ENCODE assay signal across 1 cellular context in the genomic region with DNA sequence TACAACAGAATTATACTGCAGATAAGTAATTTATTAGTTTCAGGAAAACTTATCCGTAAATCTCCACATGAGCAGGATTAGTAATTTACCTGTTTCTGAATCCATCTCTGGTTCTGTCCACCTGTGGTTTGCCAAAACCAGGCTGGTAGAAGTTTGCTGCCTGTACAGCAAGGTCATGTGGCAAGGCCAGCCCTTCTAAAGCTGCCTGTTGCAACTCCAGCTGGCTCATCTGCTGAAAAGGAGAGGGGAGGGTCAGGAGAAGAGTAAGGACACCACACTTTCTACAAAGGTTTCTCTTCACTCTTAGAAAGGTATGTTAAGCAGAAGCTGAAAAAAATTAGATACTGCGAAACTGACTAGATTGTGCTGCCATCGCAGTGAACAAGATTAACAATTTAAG.
TF ChIP-seq lines count a peak whose summit lies in the region.

No MANE protein-coding gene starts in this region.

TF ChIP-seq in HepG2, 621 proteins besides CTCF, POLR2A, EP300 and RAD21:
- no peak for TF ChIP-seq DR1 (CRISPR knock-in tag; IDR thresholded peaks at IDR 0.05)
- no peak for TF ChIP-seq NFRKB (IDR thresholded peaks at IDR 0.05)
- no peak for TF ChIP-seq ZNF557 (CRISPR knock-in tag; IDR thresholded peaks at IDR 0.05)
TF ChIP-seq in HepG2: peak in this region for 0.
